ENCODE assay signal across 8 cellular contexts in the genomic region with DNA sequence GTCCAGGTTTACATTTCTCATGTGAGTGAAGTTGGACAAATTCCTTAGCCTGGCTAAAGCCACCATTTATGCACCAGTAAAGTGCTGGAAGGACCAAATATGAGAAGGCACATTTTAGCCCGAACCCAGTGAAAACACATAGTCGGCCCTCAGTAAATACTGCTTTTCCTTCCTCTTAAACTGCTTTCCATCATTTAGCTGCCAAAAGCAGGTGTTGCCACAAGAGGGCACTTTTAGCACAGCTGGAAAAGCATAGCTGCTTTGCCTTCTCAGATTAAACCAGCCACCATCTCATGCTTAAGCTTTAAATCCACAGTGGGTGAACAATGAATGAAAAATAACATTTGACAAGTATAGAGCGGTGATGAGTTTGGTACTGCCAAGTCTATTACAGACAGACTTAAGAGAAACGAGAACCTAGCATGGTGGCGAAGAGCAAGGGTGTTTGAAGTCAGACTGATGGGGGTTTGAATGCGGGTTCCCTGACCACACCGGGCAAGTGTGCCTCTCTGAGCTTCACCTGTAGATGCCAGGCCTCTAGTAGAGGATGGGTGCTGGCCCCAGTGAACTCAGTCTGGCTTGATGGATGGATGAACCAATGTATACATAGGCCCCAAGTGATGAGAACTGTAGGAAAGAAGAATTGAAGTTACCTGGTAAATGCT. TPM values are rescaled to one million over a fixed set of nuclear protein-coding genes. Genes with fewer than 3 reads are reported as not detected.
A peak's percentile ranks its signal among the peaks of the same experiment; 100 is the strongest.
DNase-seq lines count a peak whose midpoint lies in the region; ATAC-seq and TF ChIP-seq lines count a peak whose summit lies in the region.

No MANE protein-coding gene starts in this region.

- TF ChIP-seq POLR2A in testis (IDR thresholded peaks at IDR 0.05) = no peak

- no peak overlapping the region for H3K4me3 Mint-ChIP-seq in activated CD8-positive, alpha-beta memory T cell treated with anti-CD3 and anti-CD28 coated beads, Interleukin-2, amount 10 ng/mL, durations not matched to agents 7 days and 5 days
- no peak overlapping the region for H3K4me3 Mint-ChIP-seq in nephron progenitor cell

- DNase-seq in AG20443 (ENCODE audit: low spot score) = peak; percentile 66
- DNase-seq in HK-2 (ENCODE audit: unreplicated experiment) = peak; percentile 47
- DNase-seq in NOMO-1 treated with DMSO at 0.1 percent for 48 hours (lab: John Stamatoyannopoulos, UW; ENCODE audit: unreplicated experiment) = peak; percentile 85
- peak; percentile 76 for DNase-seq in activated CD8-positive, alpha-beta memory T cell treated with anti-CD3 and anti-CD28 coated beads, Interleukin-2, amount 10 ng/mL, durations not matched to agents 7 days and 5 days
- no peak for DNase-seq in epithelial cell of proximal tubule (ENCODE audit: low read depth)
- peak; percentile 49 for DNase-seq in nephron progenitor cell
- peak; percentile 72 for DNase-seq in testis

- CTCF ChIA-PET in activated CD8-positive, alpha-beta memory T cell treated with anti-CD3 and anti-CD28 coated beads, Interleukin-2, amount 10 ng/mL, durations not matched to agents 7 days and 5 days (lab: Charles Lee) = interaction anchor here (0.6 to 5.6 kb wide), 19 partner anchors 8 to 765 kb away, joined by 3 to 56 read pairs (median 5); a partner anchor contains a TSS

- H3K4me1 Mint-ChIP-seq in activated CD8-positive, alpha-beta memory T cell treated with anti-CD3 and anti-CD28 coated beads, Interleukin-2, amount 10 ng/mL, durations not matched to agents 7 days and 5 days = peaks cover 14% of the 10 kb centered on the region
- H3K4me1 Mint-ChIP-seq in nephron progenitor cell = peaks cover 6% of the 10 kb centered on the region

- H3K36me3 ChIP-seq in testis (ENCODE audit: low read depth, missing control alignments) = no peaks in the 10 kb centered on the region

- WGBS in testis, 2 donors = 79 to 82% methylated on average over 7 of the region's 7 CpGs

- ATAC-seq in GM19023 (IDR thresholded peaks at IDR 0.05; ENCODE audit: unreplicated experiment) = peak; percentile 73
- ATAC-seq in activated CD8-positive, alpha-beta memory T cell treated with anti-CD3 and anti-CD28 coated beads, Interleukin-2, amount 10 ng/mL, durations not matched to agents 7 days and 5 days = peak; percentile 71

- no peak overlapping the region for H3K27ac Mint-ChIP-seq in activated CD8-positive, alpha-beta memory T cell treated with anti-CD3 and anti-CD28 coated beads, Interleukin-2, amount 10 ng/mL, durations not matched to agents 7 days and 5 days
- H3K27ac Mint-ChIP-seq in nephron progenitor cell = peak overlapping the region; percentile 67

- no peaks in the 10 kb centered on the region for H3K27me3 Mint-ChIP-seq in activated CD8-positive, alpha-beta memory T cell treated with anti-CD3 and anti-CD28 coated beads, Interleukin-2, amount 10 ng/mL, durations not matched to agents 7 days and 5 days
- H3K27me3 Mint-ChIP-seq in nephron progenitor cell (ENCODE audit: low read depth, poor library complexity) = no peaks in the 10 kb centered on the region

- H3K4me1 ChIP-seq in testis = no peaks in the 10 kb centered on the region

- H3K9me3 ChIP-seq in testis = no peaks in the 10 kb centered on the region

- peak; percentile 96 for TF ChIP-seq CTCF in epithelial cell of proximal tubule (conservative IDR thresholded peaks at IDR 0.05; ENCODE audit: low read depth, low read length)
- TF ChIP-seq CTCF in nephron progenitor cell (IDR thresholded peaks at IDR 0.05) = peak; percentile 68
- peak; percentile 53 to 59 (median 58) for TF ChIP-seq CTCF in testis (IDR thresholded peaks at IDR 0.05)

- H3K9me3 Mint-ChIP-seq in activated CD8-positive, alpha-beta memory T cell treated with anti-CD3 and anti-CD28 coated beads, Interleukin-2, amount 10 ng/mL, durations not matched to agents 7 days and 5 days (ENCODE audit: low read depth) = no peaks in the 10 kb centered on the region
- no peaks in the 10 kb centered on the region for H3K9me3 Mint-ChIP-seq in nephron progenitor cell

- H3K27ac ChIP-seq in testis = no peak overlapping the region

- peaks cover 11% of the 10 kb centered on the region for H3K36me3 Mint-ChIP-seq in activated CD8-positive, alpha-beta memory T cell treated with anti-CD3 and anti-CD28 coated beads, Interleukin-2, amount 10 ng/mL, durations not matched to agents 7 days and 5 days
- peaks cover 8% of the 10 kb centered on the region for H3K36me3 Mint-ChIP-seq in nephron progenitor cell (ENCODE audit: low read depth)

- no peak overlapping the region for H3K4me3 ChIP-seq in epithelial cell of proximal tubule (ENCODE audit: low read depth, low read length)
- no peak overlapping the region for H3K4me3 ChIP-seq in testis

- no peaks in the 10 kb centered on the region for H3K27me3 ChIP-seq in testis

- intact Hi-C loops in testis (cut with DNase I; ENCODE audit: low total_unique reads) = no loop called here

RNA-seq across cellular contexts. Expression of a gene that starts 57.8 kb away (rescaled TPM):
- total RNA-seq in activated CD8-positive, alpha-beta memory T cell treated with anti-CD3 and anti-CD28 coated beads, Interleukin-2, amount 10 ng/mL, durations not matched to agents 7 days and 5 days = 10 to 100 TPM in 1 of 2 experiments, 1 to 10 TPM in 1; 9.1 to 15.2 TPM
- total RNA-seq in epithelial cell of proximal tubule (3.6 and 5.4 TPM in 2 replicates), testis (10 to 100 TPM; 15.5 to 17.2 TPM)
- 11.3 TPM for polyA plus RNA-seq in testis (ENCODE audit: insufficient read depth, low read depth, low replicate concordance)
